9 cellular contexts compared by ENCODE assay signal in the genomic region with DNA sequence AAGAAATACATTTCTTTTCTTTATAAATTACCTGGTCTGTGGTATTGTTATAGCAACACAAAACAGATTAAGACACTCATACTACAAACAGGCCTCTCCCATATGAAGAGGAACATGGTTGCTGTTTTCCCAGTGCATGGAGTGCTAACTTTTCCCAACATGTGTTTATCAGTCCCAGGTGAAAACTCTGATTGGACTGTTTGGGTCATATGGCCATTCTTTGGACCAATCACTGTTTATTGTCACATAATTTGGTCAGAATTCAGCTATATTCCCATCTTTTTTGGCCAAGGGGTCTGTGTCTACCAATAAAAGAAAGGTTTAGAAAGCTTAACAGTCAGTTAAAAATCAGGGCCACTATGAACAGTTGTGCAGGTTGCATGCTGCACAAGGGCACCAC. TPM values are rescaled to one million over a fixed set of nuclear protein-coding genes. Genes with fewer than 3 reads are reported as not detected.
"Had no signal": no experiment of that assay in that cellular context is flagged by ENCODE, and none has a peak within 500 bp of the region (broad histone marks: within the 10 kb centered on the region; RNA-seq: fewer than 3 reads in every experiment).

No MANE protein-coding gene starts in this region.

- ATAC-seq: GM12878 had no signal

- DNase-seq: GDM1, GF-D8 had no signal

- H3K4me3 ChIP-seq: GM12878 had no signal

- FAIRE-seq: G401.6, GM12878, GM12891, GM12892, GM18507, GM19239 had no signal

RNA-seq across cellular contexts. Expression of a gene that starts 35.4 kb away (rescaled TPM):
- total RNA-seq: G401, GM12878 had no signal
